Comparison of ENCODE assay signal across 20 cellular contexts in genomic region chr3:78139166-78139565, GRCh38.
DNase-seq lines count a peak whose midpoint lies in the region; ATAC-seq and TF ChIP-seq lines count a peak whose summit lies in the region.
"Had no signal": no experiment of that assay in that cellular context is flagged by ENCODE, and none has a peak within 500 bp of the region (broad histone marks: within the 10 kb centered on the region; RNA-seq: fewer than 3 reads in every experiment).

No MANE protein-coding gene starts in this region.

- H3K79me1 ChIP-seq in IMR-90 (ENCODE audit: low read depth in 1 of 2, low read length in 2 of 2): no peaks in the 10 kb centered on the region

- H3K9me1 ChIP-seq in IMR-90 (ENCODE audit: insufficient read depth, low read length): 0 out of 2 replicates have a peak, but pooled peaks cover 3% of the 10 kb centered on the region

- intact Hi-C loops in IMR-90 (cut with micrococcal nuclease): no loop called here

- no peak overlapping the region for H4K5ac ChIP-seq in IMR-90 (ENCODE audit: low read depth, low read length)

- H2AK5ac ChIP-seq in IMR-90 (ENCODE audit: low read depth, low read length): no peak overlapping the region

- no peak overlapping the region for H2AK9ac ChIP-seq in IMR-90 (replicated peaks; ENCODE audit: low read depth, low read length, poor library complexity)

- H3K18ac ChIP-seq in IMR-90 (ENCODE audit: low read depth, low read length): no peak overlapping the region

- TF ChIP-seq RAD21 in IMR-90 (IDR thresholded peaks at IDR 0.05; ENCODE audit: low read length): no peak

- CTCF ChIA-PET in IMR-90 (lab: Yijun Ruan, JAX): no interaction called here

- in situ Hi-C loops in ACHN (cut with HindIII; ENCODE audit: low pct_ligation_motif_present, low pct_unique_long_range_greater_than_20kb, low sequenced_read_pairs) (no loop called here), IMR-90 (cut with MboI; ENCODE audit: low sequenced_read_pairs) (no loop called here)

- H3K27ac ChIP-seq in IMR-90 (ENCODE audit: insufficient read depth, low read length): no peak overlapping the region
- H3K27ac ChIP-seq: hepatocyte, KMS-11, upper lobe of left lung had no signal

- no peak overlapping the region for H3K4me2 ChIP-seq in IMR-90 (ENCODE audit: low read depth, low read length)
- H3K4me2 ChIP-seq: hepatocyte, KMS-11 had no signal

- dilution Hi-C loops in IMR-90 (cut with HindIII; ENCODE audit: low sequenced_read_pairs, unreplicated experiment): no loop called here

- TF ChIP-seq CTCF in IMR-90 (conservative IDR thresholded peaks at IDR 0.05; ENCODE audit: low read depth, low read length): no peak
- TF ChIP-seq CTCF in cardiac fibroblast (IDR thresholded peaks at IDR 0.05; ENCODE audit: low read depth, low read length): no peak
- TF ChIP-seq CTCF in kidney epithelial cell (IDR thresholded peaks at IDR 0.05; ENCODE audit: insufficient read depth, low read length, poor library complexity, severe bottlenecking): no peak

- no peaks in the 10 kb centered on the region for H3K27me3 ChIP-seq in IMR-90 (ENCODE audit: control insufficient read depth, insufficient read depth, low read length)
- no peaks in the 10 kb centered on the region for H3K27me3 ChIP-seq in kidney epithelial cell (ENCODE audit: control insufficient read depth, insufficient read depth, low read length)
- H3K27me3 ChIP-seq: hepatocyte, upper lobe of left lung had no signal

- no peak overlapping the region for H4K8ac ChIP-seq in IMR-90 (ENCODE audit: low read depth in 2 of 2, low read length in 2 of 2)

- no peak overlapping the region for H3K4ac ChIP-seq in IMR-90 (ENCODE audit: low read depth, low read length)

- H2BK20ac ChIP-seq in IMR-90 (ENCODE audit: low read depth, low read length): no peak overlapping the region

- H4K91ac ChIP-seq in IMR-90 (ENCODE audit: insufficient read depth, low read depth, low read length): no peak overlapping the region

- POLR2A ChIA-PET in IMR-90 (lab: Charles Lee; ENCODE audit: unreplicated experiment): no interaction called here

- H3K9ac ChIP-seq in IMR-90 (ENCODE audit: low read depth, low read length): no peak overlapping the region
- H3K9ac ChIP-seq: KMS-11 had no signal

- peak; percentile 94 for ATAC-seq in IMR-90 (ENCODE audit: low read depth)
- ATAC-seq: left cardiac atrium; mucosa of descending colon; stimulated activated memory B cell treated with anti-CD40 and anti-IgM and Interleukin-4, amounts not matched to agents 10 μg/mL and 1 μg/mL and 100 μg/mL, for 72 hours had no signal

- H3K4me3 ChIP-seq in IMR-90 (ENCODE audit: insufficient read depth, low read depth, low read length): no peak overlapping the region
- no peak overlapping the region for H3K4me3 ChIP-seq in cardiac fibroblast (replicated peaks in 1 of 2; ENCODE audit: low read depth in 2 of 2, low read length in 2 of 2)
- H3K4me3 ChIP-seq in kidney epithelial cell (ENCODE audit: low read depth, low read length): no peak overlapping the region
- H3K4me3 ChIP-seq: hepatocyte, mucosa of descending colon, upper lobe of left lung had no signal

- H2AFZ ChIP-seq in IMR-90 (replicated peaks; ENCODE audit: low read length, poor library complexity): no peak overlapping the region
- H2AFZ ChIP-seq: hepatocyte had no signal

- no peak overlapping the region for H2BK15ac ChIP-seq in IMR-90 (ENCODE audit: low read depth, low read length)

- H3K56ac ChIP-seq in IMR-90 (ENCODE audit: extremely low read depth, insufficient read depth, low read length): no peak overlapping the region

- no TSS peak for BruUV-seq in IMR-90 (replicated peaks; lab: Mats Ljungman, UMichigan)

- no peak for TF ChIP-seq POLR2A in IMR-90 (IDR thresholded peaks at IDR 0.05; ENCODE audit: low read depth, low read length)

- H3K14ac ChIP-seq in IMR-90 (replicated peaks; ENCODE audit: low read depth, low read length): no peak overlapping the region

- no peaks in the 10 kb centered on the region for H4K20me1 ChIP-seq in IMR-90 (ENCODE audit: insufficient read depth, low read length)

- H2BK5ac ChIP-seq in IMR-90 (ENCODE audit: low read depth, low read length, poor library complexity, severe bottlenecking): peak overlapping the region; percentile 80

- no peaks in the 10 kb centered on the region for H3K4me1 ChIP-seq in IMR-90 (ENCODE audit: control insufficient read depth, insufficient read depth, low read length)
- H3K4me1 ChIP-seq: upper lobe of left lung had no signal

- no CpG with 5 or more reads among the region's 3 CpGs for WGBS in IMR-90 (ENCODE audit: extremely low coverage in 2 of 2, insufficient read length in 1 of 2), 2 experiments

- no peaks in the 10 kb centered on the region for H3K9me3 ChIP-seq in IMR-90 (ENCODE audit: control insufficient read depth, insufficient read depth, low read length)

- H2BK120ac ChIP-seq in IMR-90 (ENCODE audit: low read depth, low read length): no peak overlapping the region; the same call in 1 of the 2 replicates

- H3K23ac ChIP-seq in IMR-90 (ENCODE audit: low read depth, low read length): no peak overlapping the region

- peak; percentile 1 for DNase-seq in ACHN
- DNase-seq in IMR-90: peak; percentile 84
- DNase-seq in cardiac fibroblast (ENCODE audit: low read depth in 2 of 2): peak; percentile 58 to 61
- peak; percentile 21 for DNase-seq in kidney epithelial cell (ENCODE audit: low read depth)
- no peak for DNase-seq in activated T-cell treated with anti-CD3 and anti-CD28 coated beads for 4 hours
- no peak for DNase-seq in germinal center (ENCODE audit: low spot score)
- no peak for DNase-seq in SW480 (ENCODE audit: low spot score)
- no peak for DNase-seq in NOMO-1 treated with DMSO at 0.1 percent for 48 hours (lab: John Stamatoyannopoulos, UW; ENCODE audit: unreplicated experiment)
- DNase-seq: activated CD4-positive, alpha-beta T cell treated with anti-CD3 and anti-CD28 coated beads for 48 hours; activated naive CD8-positive, alpha-beta T cell treated with anti-CD3 and anti-CD28 coated beads, Interleukin-2, amount 10 ng/mL, durations not matched to agents 7 days and 5 days; activated T-cell treated with anti-CD3 and anti-CD28 coated beads, Interleukin-2, amount 50 U/mL, for 1 hour; left cardiac atrium; mucosa of descending colon; NCI-H2227 treated with DMSO at 0.1 percent for 48 hours; NK-92 treated with Interleukin-12 subunit alpha and Interleukin-12 subunit beta, amount 100 ng/mL, for 24 hours; SIG-M5; upper lobe of left lung had no signal

- H3K36me3 ChIP-seq in IMR-90 (ENCODE audit: control insufficient read depth, insufficient read depth, low read length) (no peaks in the 10 kb centered on the region), kidney epithelial cell (ENCODE audit: control insufficient read depth, insufficient read depth, low read length) (no peaks in the 10 kb centered on the region)
- H3K36me3 ChIP-seq: upper lobe of left lung had no signal

TF ChIP-seq in IMR-90, 13 proteins besides CTCF, POLR2A, EP300 and RAD21:
- peak; percentile 71 for TF ChIP-seq FOS (IDR thresholded peaks at IDR 0.05; ENCODE audit: low read depth, low read length)
- no peak for TF ChIP-seq BHLHE40 (IDR thresholded peaks at IDR 0.05; ENCODE audit: low read depth, low read length)

Comparison
In these comparisons a context has a peak if more than half of its experiments do, and no peak if none do; other contexts are left out.
1. DNase-seq: peak in ACHN (single experiment), IMR-90 (single experiment), cardiac fibroblast (2 of 2) and kidney epithelial cell (single experiment); none in activated T-cell treated with anti-CD3 and anti-CD28 coated beads for 4 hours (single experiment), germinal center (single experiment), SW480 (single experiment) and NOMO-1 treated with DMSO at 0.1 percent for 48 hours (single experiment).